ENCODE assay signal across 11 cellular contexts in the genomic region with DNA sequence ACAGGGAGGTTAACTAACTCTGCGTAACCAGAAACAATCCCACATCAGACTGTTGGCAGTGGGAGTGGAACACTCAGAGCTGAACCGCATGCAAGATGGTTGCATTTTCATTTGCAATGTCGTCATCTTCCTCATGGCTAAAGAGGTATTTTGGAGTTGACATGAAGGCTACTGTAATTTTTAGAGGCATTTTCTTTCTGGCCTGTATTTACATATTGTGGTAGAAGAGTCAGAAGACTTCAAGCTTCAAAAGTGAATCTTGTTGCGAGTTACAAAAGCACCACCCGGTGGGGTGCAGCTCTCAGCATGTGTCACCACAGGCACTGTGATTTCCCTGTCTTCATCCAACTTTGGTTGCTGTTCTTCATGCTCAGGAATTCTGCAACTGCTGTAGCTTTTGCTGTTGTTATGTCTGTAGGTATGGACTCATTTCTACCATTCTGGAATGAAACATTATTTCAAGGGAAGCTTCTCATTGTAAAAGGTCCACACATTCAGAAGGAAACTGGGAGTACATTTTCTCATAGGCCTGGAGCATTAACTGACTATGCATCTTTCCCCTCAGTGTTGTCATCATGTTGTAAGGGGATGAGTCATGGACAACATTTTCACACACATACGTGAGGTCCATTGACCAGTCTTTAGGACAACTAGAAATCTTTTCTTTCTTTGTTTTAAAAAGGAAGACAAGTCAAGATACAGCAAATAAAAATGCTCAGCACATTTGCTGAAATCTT. TPM values are rescaled to one million over a fixed set of nuclear protein-coding genes. Genes with fewer than 3 reads are reported as not detected.
DNase-seq lines count a peak whose midpoint lies in the region; ATAC-seq and TF ChIP-seq lines count a peak whose summit lies in the region.
"Had no signal": no experiment of that assay in that cellular context is flagged by ENCODE, and none has a peak within 500 bp of the region (broad histone marks: within the 10 kb centered on the region; RNA-seq: fewer than 3 reads in every experiment).

No MANE protein-coding gene starts in this region.

- in situ Hi-C loops in ACHN (cut with HindIII; ENCODE audit: low pct_ligation_motif_present, low pct_unique_long_range_greater_than_20kb, low sequenced_read_pairs), result no loop called here

- H3K4me3 Mint-ChIP-seq in chondrocyte (ENCODE audit: unreplicated experiment) (no peak overlapping the region), natural killer cell (no peak overlapping the region)

- H3K27me3 ChIP-seq in testis, result no peaks in the 10 kb centered on the region
- H3K27me3 ChIP-seq: body of pancreas had no signal

- H3K9me3 Mint-ChIP-seq in chondrocyte (ENCODE audit: low read depth) (no peaks in the 10 kb centered on the region), natural killer cell (peaks cover 0 to 5% of the 10 kb centered on the region in 2 donors)

- H3K27ac Mint-ChIP-seq in chondrocyte (ENCODE audit: unreplicated experiment) (no peak overlapping the region), natural killer cell (no peak overlapping the region)

- peaks cover 2% of the 10 kb centered on the region for H3K36me3 Mint-ChIP-seq in chondrocyte (ENCODE audit: low read depth)
- H3K36me3 Mint-ChIP-seq in natural killer cell, result no peaks in the 10 kb centered on the region

- peaks cover 18% of the 10 kb centered on the region for H3K27me3 Mint-ChIP-seq in chondrocyte (ENCODE audit: low read depth)
- peaks cover 2 to 6% of the 10 kb centered on the region in 2 donors for H3K27me3 Mint-ChIP-seq in natural killer cell (ENCODE audit: low read depth in 2 of 2)

- DNase-seq in ELR (ENCODE audit: low read depth) (peak; percentile 89), RKO (ENCODE audit: low spot score) (peak; percentile 51), fibroblast of villous mesenchyme (ENCODE audit: low read depth) (peak; percentile 67), testis (no peak), ACHN (no peak), chondrocyte (ENCODE audit: low spot score) (no peak), natural killer cell (no peak)
- DNase-seq: body of pancreas, COR-L47, NCI-H2081 treated with DMSO at 0.1 percent for 48 hours had no signal

- H3K9me3 ChIP-seq in testis, result no peaks in the 10 kb centered on the region

- H3K36me3 ChIP-seq in testis (ENCODE audit: low read depth, missing control alignments), result no peaks in the 10 kb centered on the region

- no peak overlapping the region for H3K27ac ChIP-seq in testis
- H3K27ac ChIP-seq: body of pancreas had no signal

- H3K4me1 ChIP-seq in testis, result no peaks in the 10 kb centered on the region
- H3K4me1 ChIP-seq: body of pancreas had no signal

- WGBS in testis, 2 donors, result 84 to 88% methylated on average over 6 of the region's 6 CpGs

- TF ChIP-seq CTCF in fibroblast of villous mesenchyme (IDR thresholded peaks at IDR 0.05; ENCODE audit: insufficient read depth, low read depth, low read length) (no peak), testis (IDR thresholded peaks at IDR 0.05) (no peak), chondrocyte (IDR thresholded peaks at IDR 0.05) (no peak), natural killer cell (IDR thresholded peaks at IDR 0.05) (no peak)

- ATAC-seq in HG02588 (IDR thresholded peaks at IDR 0.05; ENCODE audit: unreplicated experiment) (peak; percentile 58), natural killer cell (no peak)
- ATAC-seq: body of pancreas had no signal

- intact Hi-C loops in testis (cut with DNase I; ENCODE audit: low total_unique reads), result no loop called here
- intact Hi-C loops in natural killer cell (cut with micrococcal nuclease), result no loop called here

- H3K4me3 ChIP-seq in fibroblast of villous mesenchyme (ENCODE audit: low read depth, low read length) (no peak overlapping the region), testis (no peak overlapping the region)
- H3K4me3 ChIP-seq: body of pancreas had no signal

- H3K4me1 Mint-ChIP-seq in chondrocyte (ENCODE audit: low read depth) (peaks cover 5% of the 10 kb centered on the region), natural killer cell (no peaks in the 10 kb centered on the region)

- no peak for TF ChIP-seq POLR2A in testis (IDR thresholded peaks at IDR 0.05)

RNA-seq across cellular contexts. Expression of a gene that starts 35.4 kb away (rescaled TPM):
- total RNA-seq in fibroblast of villous mesenchyme, result 0.43 and 1.6 TPM in 2 replicates
- total RNA-seq in testis, result under 1 TPM; 0.37 to 0.71 TPM
- polyA plus RNA-seq in testis (ENCODE audit: insufficient read depth, low read depth, low replicate concordance), result 0.49 TPM
- 0.39 to 1.1 TPM (median 0.69 TPM) in 3 replicates for total RNA-seq in chondrocyte
- not detected for total RNA-seq in natural killer cell
- total RNA-seq: body of pancreas had no signal

Comparison
In these comparisons a context has a peak if more than half of its experiments do, and no peak if none do; other contexts are left out.
1. DNase-seq: peak in ELR (single experiment), RKO (single experiment) and fibroblast of villous mesenchyme (single experiment); none in testis (single experiment), ACHN (single experiment), chondrocyte (single experiment) and natural killer cell (single experiment).